13 cellular contexts compared by ENCODE assay signal in the genomic region with DNA sequence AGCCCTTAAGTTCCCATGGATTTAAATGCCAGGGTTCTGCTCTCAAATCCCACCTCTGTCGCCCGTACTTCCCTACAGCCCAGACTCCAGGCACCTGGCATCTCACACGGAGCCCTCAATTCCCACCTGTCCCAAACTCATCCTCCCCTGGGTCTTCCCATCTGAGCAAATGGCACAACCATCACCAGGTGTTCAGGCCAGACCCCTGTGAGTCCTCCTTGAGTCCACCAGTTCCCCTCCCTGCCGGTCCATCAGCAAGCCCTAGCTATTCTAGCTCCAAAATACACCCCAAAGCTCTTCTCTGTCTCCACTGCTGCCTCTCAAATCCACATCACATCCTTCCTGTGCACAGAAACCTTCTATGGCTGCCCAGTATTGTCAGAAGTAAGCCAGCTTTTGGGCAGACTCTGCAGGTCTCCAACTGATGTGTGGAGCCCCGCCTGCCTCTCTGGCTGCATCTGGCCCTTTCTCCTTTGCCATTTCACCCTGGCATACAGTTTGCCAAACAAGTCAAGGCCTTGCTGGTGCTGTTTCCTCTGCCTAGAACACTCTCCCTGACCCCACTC.
A peak's percentile ranks its signal among the peaks of the same experiment; 100 is the strongest.
DNase-seq lines count a peak whose midpoint lies in the region; ATAC-seq and TF ChIP-seq lines count a peak whose summit lies in the region.
"Had no signal": no experiment of that assay in that cellular context is flagged by ENCODE, and none has a peak within 500 bp of the region (broad histone marks: within the 10 kb centered on the region; RNA-seq: fewer than 3 reads in every experiment).

No MANE protein-coding gene starts in this region.

- peak in 2 of 3 donors; percentile 29 to 63 for DNase-seq in CD4-positive, CD25-positive, alpha-beta regulatory T cell
- DNase-seq in T-helper 17 cell (no peak), progenitor cell of endocrine pancreas (ENCODE audit: low spot score, unreplicated experiment) (no peak), NCI-H2227 treated with DMSO at 0.1 percent for 48 hours (lab: John Stamatoyannopoulos, UW) (no peak), islet precursor cell (no peak), CD1c-positive myeloid dendritic cell (ENCODE audit: extremely low spot score) (no peak)
- DNase-seq in effector memory CD4-positive, alpha-beta T cell, result no peak
- DNase-seq: HCEC 1CT, NCI-H446, nephron progenitor cell had no signal

- peaks cover 13 to 77% (median 43%) of the 10 kb centered on the region in 4 donors for H3K4me1 Mint-ChIP-seq in CD4-positive, CD25-positive, alpha-beta regulatory T cell
- H3K4me1 Mint-ChIP-seq in T-helper 17 cell (peaks cover 41% of the 10 kb centered on the region), progenitor cell of endocrine pancreas (ENCODE audit: low read depth) (peaks cover 6% of the 10 kb centered on the region)

- H3K27me3 Mint-ChIP-seq in CD4-positive, CD25-positive, alpha-beta regulatory T cell, result no peaks in the 10 kb centered on the region
- H3K27me3 Mint-ChIP-seq in T-helper 17 cell (no peaks in the 10 kb centered on the region), progenitor cell of endocrine pancreas (no peaks in the 10 kb centered on the region)

- H3K36me3 ChIP-seq in CD4-positive, CD25-positive, alpha-beta regulatory T cell (ENCODE audit: control insufficient read depth, insufficient read depth, low read length), result peaks cover 12% of the 10 kb centered on the region
- peaks cover 14% of the 10 kb centered on the region for H3K36me3 ChIP-seq in effector memory CD4-positive, alpha-beta T cell (ENCODE audit: control insufficient read depth, insufficient read depth, low read length)

- peak overlapping the region; percentile 94 for H3K27ac ChIP-seq in CD4-positive, CD25-positive, alpha-beta regulatory T cell (ENCODE audit: insufficient read depth, low read length, poor library complexity, severe bottlenecking)
- H3K27ac ChIP-seq in effector memory CD4-positive, alpha-beta T cell (ENCODE audit: insufficient read depth, low read length, poor library complexity, severe bottlenecking), result peak overlapping the region; percentile 82
- H3K27ac ChIP-seq: C4-2B, epithelial cell of prostate had no signal

- no peaks in the 10 kb centered on the region for H3K9me3 Mint-ChIP-seq in CD4-positive, CD25-positive, alpha-beta regulatory T cell
- no peaks in the 10 kb centered on the region for H3K9me3 Mint-ChIP-seq in progenitor cell of endocrine pancreas (ENCODE audit: low read depth)
- H3K9me3 Mint-ChIP-seq: nephron progenitor cell had no signal

- no peaks in the 10 kb centered on the region for H3K9me3 ChIP-seq in CD4-positive, CD25-positive, alpha-beta regulatory T cell (ENCODE audit: control insufficient read depth in 2 of 2, low read length in 2 of 2)
- no peaks in the 10 kb centered on the region for H3K9me3 ChIP-seq in T-helper 17 cell (ENCODE audit: control insufficient read depth, low read length, poor library complexity, severe bottlenecking)
- H3K9me3 ChIP-seq in effector memory CD4-positive, alpha-beta T cell (ENCODE audit: control insufficient read depth, low read length), result no peaks in the 10 kb centered on the region

- H3K4me3 Mint-ChIP-seq in CD4-positive, CD25-positive, alpha-beta regulatory T cell, result peak overlapping the region; percentile 71 to 86 (median 82)
- peak overlapping the region; percentile 80 for H3K4me3 Mint-ChIP-seq in T-helper 17 cell
- no peak overlapping the region for H3K4me3 Mint-ChIP-seq in progenitor cell of endocrine pancreas (ENCODE audit: low read depth)
- H3K4me3 Mint-ChIP-seq: nephron progenitor cell had no signal

- peaks cover 65% of the 10 kb centered on the region for H3K4me1 ChIP-seq in CD4-positive, CD25-positive, alpha-beta regulatory T cell (ENCODE audit: control insufficient read depth, insufficient read depth, low read length, poor library complexity, severe bottlenecking)
- peaks cover 49% of the 10 kb centered on the region for H3K4me1 ChIP-seq in effector memory CD4-positive, alpha-beta T cell (ENCODE audit: control insufficient read depth, insufficient read depth, low read length, poor library complexity, severe bottlenecking)

- peak overlapping the region; percentile 99 to 100 (median 100) for H3K27ac Mint-ChIP-seq in CD4-positive, CD25-positive, alpha-beta regulatory T cell
- H3K27ac Mint-ChIP-seq in T-helper 17 cell (peak overlapping the region; percentile 98), progenitor cell of endocrine pancreas (peak overlapping the region; percentile 1)
- H3K27ac Mint-ChIP-seq: nephron progenitor cell had no signal

- no peak for TF ChIP-seq CTCF in progenitor cell of endocrine pancreas (IDR thresholded peaks at IDR 0.05; ENCODE audit: unreplicated experiment)

- no peak for ATAC-seq in CD4-positive, CD25-positive, alpha-beta regulatory T cell (ENCODE audit: low read depth in 2 of 2)
- ATAC-seq in T-helper 17 cell (no peak), HG03108 (IDR thresholded peaks at IDR 0.05; ENCODE audit: unreplicated experiment) (no peak)

- H3K4me3 ChIP-seq in CD4-positive, CD25-positive, alpha-beta regulatory T cell (ENCODE audit: low read depth, low read length), result peak overlapping the region; percentile 48
- H3K4me3 ChIP-seq in effector memory CD4-positive, alpha-beta T cell (ENCODE audit: insufficient read depth, low read depth, low read length, poor library complexity, severe bottlenecking), result no peak overlapping the region

- no peaks in the 10 kb centered on the region for H3K27me3 ChIP-seq in CD4-positive, CD25-positive, alpha-beta regulatory T cell (ENCODE audit: control insufficient read depth, insufficient read depth, low read length)
- H3K27me3 ChIP-seq in effector memory CD4-positive, alpha-beta T cell (replicated peaks; ENCODE audit: control insufficient read depth, insufficient read depth, low read length, poor library complexity, severe bottlenecking), result no peaks in the 10 kb centered on the region

- peaks cover 17% of the 10 kb centered on the region for H3K36me3 Mint-ChIP-seq in CD4-positive, CD25-positive, alpha-beta regulatory T cell
- H3K36me3 Mint-ChIP-seq in T-helper 17 cell (ENCODE audit: low read depth) (peaks cover 8% of the 10 kb centered on the region), progenitor cell of endocrine pancreas (ENCODE audit: insufficient read depth) (peaks cover 11% of the 10 kb centered on the region)

Comparison
In these comparisons a context has a peak if more than half of its experiments do, and no peak if none do; other contexts are left out.
1. DNase-seq: peak in CD4-positive, CD25-positive, alpha-beta regulatory T cell (2 of 3); none in T-helper 17 cell (0 of 3), effector memory CD4-positive, alpha-beta T cell (0 of 3), progenitor cell of endocrine pancreas (single experiment), NCI-H2227 treated with DMSO at 0.1 percent for 48 hours (single experiment), islet precursor cell (single experiment) and CD1c-positive myeloid dendritic cell (single experiment).
2. H3K27ac Mint-ChIP-seq: peak in every context shown above with its lines; median percentile 100 in CD4-positive, CD25-positive, alpha-beta regulatory T cell; 98 in T-helper 17 cell; 1 in progenitor cell of endocrine pancreas.